ENCODE assay signal across 18 cellular contexts in genomic region chr9:109815366-109815947, GRCh38. TPM values are rescaled to one million over a fixed set of nuclear protein-coding genes. Genes with fewer than 3 reads are reported as not detected.
DNase-seq lines count a peak whose midpoint lies in the region; ATAC-seq, FAIRE-seq and TF ChIP-seq lines count a peak whose summit lies in the region.
"Had no signal": no experiment of that assay in that cellular context is flagged by ENCODE, and none has a peak within 500 bp of the region (broad histone marks: within the 10 kb centered on the region; RNA-seq: fewer than 3 reads in every experiment).

No MANE protein-coding gene starts in this region.

- no peak for TF ChIP-seq CTCF in mammary epithelial cell (conservative IDR thresholded peaks at IDR 0.05 in 1 of 2, IDR thresholded peaks at IDR 0.05 in 1 of 2; ENCODE audit: extremely low read depth in 1 of 2, insufficient read depth in 1 of 2, low read depth in 1 of 2, low read length in 2 of 2)
- no peak for TF ChIP-seq CTCF in right lobe of liver (IDR thresholded peaks at IDR 0.05)

- H3K27me3 ChIP-seq in mammary epithelial cell (ENCODE audit: insufficient read depth, low read length) (no peaks in the 10 kb centered on the region), right lobe of liver (no peaks in the 10 kb centered on the region), small intestine (ENCODE audit: control insufficient read depth in 2 of 2, insufficient read depth in 2 of 2, low read length in 2 of 2) (peaks cover 0 to 2% of the 10 kb centered on the region in 2 donors)
- H3K27me3 ChIP-seq: body of pancreas had no signal

- in situ Hi-C loops in mammary epithelial cell (cut with MboI; ENCODE audit: low sequenced_read_pairs in 2 of 2), result loop anchor here in 1 of 2 donors (5.0 kb wide), 1 partner anchor 243 kb away; no protein-coding TSS in a partner anchor

- dilution Hi-C loops in mammary epithelial cell (cut with HindIII; ENCODE audit: low sequenced_read_pairs), result no loop called here

- no peak for TF ChIP-seq POLR2A in right lobe of liver (IDR thresholded peaks at IDR 0.05)

- H3K4me1 ChIP-seq in mammary epithelial cell (ENCODE audit: insufficient read depth, low read length) (peaks cover 37% of the 10 kb centered on the region), right lobe of liver (peaks cover 0 to 75% (median 40%) of the 10 kb centered on the region in 4 donors), small intestine (ENCODE audit: control insufficient read depth in 2 of 2, insufficient read depth in 1 of 2, low read depth in 1 of 2, low read length in 1 of 2) (peaks cover 0 to 3% of the 10 kb centered on the region in 2 donors)
- H3K4me1 ChIP-seq: body of pancreas, lower lobe of right lung had no signal

- CTCF ChIA-PET in mammary epithelial cell (lab: Charles Lee; ENCODE audit: low non-redundant PET), result no interaction called here

- ATAC-seq in right lobe of liver (no peak), HG03025 (IDR thresholded peaks at IDR 0.05; ENCODE audit: low FRiP score, unreplicated experiment) (no peak)
- ATAC-seq: effector memory CD8-positive, alpha-beta T cell had no signal

- no peaks in the 10 kb centered on the region for H4K20me1 ChIP-seq in mammary epithelial cell (ENCODE audit: insufficient read depth, low read length)

- peaks cover 17% of the 10 kb centered on the region for H3K79me2 ChIP-seq in mammary epithelial cell (ENCODE audit: insufficient read depth, low read length)

- H3K27ac ChIP-seq in mammary epithelial cell (ENCODE audit: insufficient read depth, low read depth, low read length) (peak overlapping the region; percentile 35), right lobe of liver (peak overlapping the region; percentile 7 to 78 (median 66)), small intestine (ENCODE audit: low read depth in 1 of 2, low read length in 1 of 2) (no peak overlapping the region)
- H3K27ac ChIP-seq: C4-2B, lower lobe of right lung had no signal

- H3K9me3 ChIP-seq in mammary epithelial cell (replicated peaks; ENCODE audit: insufficient read depth, low read length) (no peaks in the 10 kb centered on the region), right lobe of liver (no peaks in the 10 kb centered on the region), small intestine (ENCODE audit: control insufficient read depth, low read depth) (no peaks in the 10 kb centered on the region)
- H3K9me3 ChIP-seq: body of pancreas, lower lobe of right lung, stomach had no signal

- no peak overlapping the region for H3K4me3 ChIP-seq in mammary epithelial cell (replicated peaks in 1 of 3; ENCODE audit: insufficient read depth in 1 of 3, low read depth in 2 of 3, low read length in 3 of 3)
- no peak overlapping the region for H3K4me3 ChIP-seq in right lobe of liver
- H3K4me3 ChIP-seq in small intestine (ENCODE audit: low read depth in 1 of 2, low read length in 2 of 2), result no peak overlapping the region
- H3K4me3 ChIP-seq: body of pancreas, lower lobe of right lung, skin epidermis, stomach had no signal

- H3K4me2 ChIP-seq in mammary epithelial cell (ENCODE audit: insufficient read depth, low read depth, low read length), result peak overlapping the region; percentile 48

- BruUV-seq in mammary epithelial cell (replicated peaks; lab: Mats Ljungman, UMichigan), result no TSS peak

- intact Hi-C loops in mammary epithelial cell (cut with micrococcal nuclease), result loop anchor here (5.0 kb wide), 6 partner anchors 48 to 373 kb away; no protein-coding TSS in a partner anchor
- intact Hi-C loops in right lobe of liver (cut with DNase I), result no loop called here

- H3K36me3 ChIP-seq in mammary epithelial cell (ENCODE audit: insufficient read depth, low read length) (no peaks in the 10 kb centered on the region), right lobe of liver (no peaks in the 10 kb centered on the region), small intestine (ENCODE audit: control insufficient read depth in 2 of 2, insufficient read depth in 2 of 2, low read length in 2 of 2) (no peaks in the 10 kb centered on the region)
- H3K36me3 ChIP-seq: lower lobe of right lung, stomach had no signal

- no peak for FAIRE-seq in small intestine (lab: Jason Lieb, UNC)

- DNase-seq in EH (ENCODE audit: low read depth), result peak; percentile 75
- DNase-seq in MV-4-11 (lab: John Stamatoyannopoulos, UW), result peak; percentile 25
- DNase-seq in mammary epithelial cell, result peak; percentile 37
- no peak for DNase-seq in right lobe of liver
- no peak for DNase-seq in occipital lobe (lab: John Stamatoyannopoulos, UW)
- DNase-seq in small intestine, result no peak
- DNase-seq in anterior cingulate cortex (lab: John Stamatoyannopoulos, UW), result no peak
- DNase-seq: activated T-cell treated with anti-CD3 and anti-CD28 coated beads, Interleukin-2, amount 50 U/mL, for 48 hours; body of pancreas; effector memory CD8-positive, alpha-beta T cell; H9; hippocampal formation; lower lobe of right lung; NCI-H2171 treated with DMSO at 0.1 percent for 48 hours; stomach had no signal

- no peak overlapping the region for H2AFZ ChIP-seq in mammary epithelial cell (ENCODE audit: low read depth, low read length)

- H3K9ac ChIP-seq in mammary epithelial cell (ENCODE audit: insufficient read depth, low read length), result no peak overlapping the region

RNA-seq across cellular contexts. Expression of gene PALM2AKAP2, which starts 35.5 kb away (rescaled TPM):
- total RNA-seq in mammary epithelial cell (10 to 100 TPM; 22.3 to 49.0 TPM), right lobe of liver (10 to 100 TPM; 26.4 to 50.3 (median 32.2) TPM), occipital lobe (5.0 TPM)
- polyA plus RNA-seq in mammary epithelial cell (3.7 TPM), small intestine (under 1 TPM in 1 of 3 donors, not detected in 2; 0.81 TPM)
- 28.5 TPM for polyA minus RNA-seq in mammary epithelial cell

Comparison
In these comparisons a context has a peak if more than half of its experiments do, and no peak if none do; other contexts are left out.
1. DNase-seq: peak in EH (single experiment), MV-4-11 (single experiment) and mammary epithelial cell (single experiment); none in right lobe of liver (0 of 3), occipital lobe (single experiment), small intestine (single experiment) and anterior cingulate cortex (0 of 58).
2. H3K27ac ChIP-seq: peak in mammary epithelial cell (single experiment) and right lobe of liver (3 of 3); none in small intestine (0 of 2).